Comparison of ENCODE assay signal across 9 cellular contexts in the genomic region with DNA sequence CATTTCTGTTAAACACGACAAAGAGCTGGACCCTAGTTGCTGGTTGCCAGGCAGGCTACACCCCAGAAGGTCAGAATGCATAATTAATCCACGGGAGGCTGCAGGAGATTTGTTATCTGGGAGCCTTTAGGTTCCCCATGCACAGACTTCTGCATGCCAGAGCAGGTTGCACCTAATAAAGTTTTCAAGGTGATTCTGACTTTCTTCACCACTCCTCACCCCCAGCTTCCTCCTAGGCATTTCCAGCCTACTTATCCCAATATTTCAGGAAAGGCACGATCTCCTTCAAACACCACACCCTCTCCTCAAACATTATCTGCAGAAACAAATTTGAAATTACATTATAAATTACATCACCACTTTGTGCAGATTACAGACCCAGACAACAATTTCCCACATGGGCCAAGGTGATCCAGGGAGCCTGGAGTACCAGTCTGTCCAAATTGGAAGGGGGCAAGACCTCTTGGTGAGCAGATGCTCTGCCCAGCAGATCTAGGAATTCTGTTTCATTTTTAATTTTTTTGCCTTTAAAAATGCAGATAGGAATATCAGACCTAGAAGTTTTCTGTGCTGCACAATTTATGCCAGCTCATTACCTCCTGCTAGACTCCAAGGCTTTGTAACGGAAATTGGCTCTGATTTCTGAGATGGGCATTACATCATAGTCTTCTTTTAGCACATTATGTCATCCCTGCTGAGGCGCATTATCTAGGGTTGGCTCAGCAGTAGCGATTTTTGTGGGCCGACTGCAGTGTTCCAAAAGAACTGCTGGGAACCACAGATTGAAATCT.
DNase-seq lines count a peak whose midpoint lies in the region; ATAC-seq and TF ChIP-seq lines count a peak whose summit lies in the region.
"Had no signal": no experiment of that assay in that cellular context is flagged by ENCODE, and none has a peak within 500 bp of the region (broad histone marks: within the 10 kb centered on the region; RNA-seq: fewer than 3 reads in every experiment).

No MANE protein-coding gene starts in this region.

- H3K27ac ChIP-seq in caudate nucleus (ENCODE audit: low read depth, low read length) (peak overlapping the region; percentile 95), left lung (no peak overlapping the region), aorta (ENCODE audit: low read depth in 1 of 2, low read length in 2 of 2) (no peak overlapping the region)

- TF ChIP-seq CTCF in left lung (IDR thresholded peaks at IDR 0.05), result no peak

- H3K9me3 ChIP-seq in left lung (no peaks in the 10 kb centered on the region), aorta (ENCODE audit: control insufficient read depth, low read length) (no peaks in the 10 kb centered on the region)

- DNase-seq in Right ventricle myocardium inferior (ENCODE audit: missing footprints) (no peak), cardiac septum (ENCODE audit: low spot score) (no peak), caudate nucleus (lab: John Stamatoyannopoulos, UW) (peak in 49 of 61 donors; percentile 10 to 91 (median 54)), left lung (no peak), aorta (peak in 1 of 2 donors; percentile 53), DMS153 (lab: John Stamatoyannopoulos, UW) (no peak)

- 20 to 21% methylated on average over 7 of the region's 7 CpGs for WGBS in aorta, 2 donors

- H3K36me3 ChIP-seq in left lung (no peaks in the 10 kb centered on the region), aorta (ENCODE audit: control insufficient read depth in 1 of 2, insufficient read depth in 2 of 2, low read length in 1 of 2) (no peaks in the 10 kb centered on the region)

- peaks cover 5 to 7% of the 10 kb centered on the region in 2 donors for H3K4me1 ChIP-seq in left lung
- H3K4me1 ChIP-seq in aorta (ENCODE audit: control insufficient read depth in 1 of 2, insufficient read depth in 2 of 2, low read length in 2 of 2), result no peaks in the 10 kb centered on the region

- intact Hi-C loops in Right ventricle myocardium inferior (cut with DNase I) (no loop called here), cardiac septum (cut with DNase I) (loop anchor here (2.0 kb wide), 1 partner anchor 442 kb away; no protein-coding TSS in a partner anchor), left lung (cut with DNase I) (no loop called here), aorta (cut with DNase I) (loop anchor here in 1 of 2 donors (10.0 kb wide), 1 partner anchor 1836 kb away; no protein-coding TSS in a partner anchor)

- ATAC-seq in Right ventricle myocardium inferior (peak; percentile 87), left lung (peak; percentile 62), aorta (ENCODE audit: low FRiP score) (peak; percentile 88), HG03108 (IDR thresholded peaks at IDR 0.05; ENCODE audit: unreplicated experiment) (no peak), HG03095 (IDR thresholded peaks at IDR 0.05; ENCODE audit: unreplicated experiment) (no peak)
- ATAC-seq: activated naive CD4-positive, alpha-beta T cell treated with anti-CD3 and anti-CD28 coated beads, Interleukin-2, amount 50 U/mL, for 72 hours had no signal

- H3K4me3 ChIP-seq in left lung, result no peak overlapping the region
- no peak overlapping the region for H3K4me3 ChIP-seq in aorta (ENCODE audit: low read length in 2 of 2)

- H3K27me3 ChIP-seq in left lung, result no peaks in the 10 kb centered on the region
- H3K27me3 ChIP-seq in aorta (ENCODE audit: control insufficient read depth in 1 of 2, insufficient read depth in 2 of 2, low read length in 1 of 2), result no peaks in the 10 kb centered on the region

Comparison
In these comparisons a context has a peak if more than half of its experiments do, and no peak if none do; other contexts are left out.
1. ATAC-seq: peak in Right ventricle myocardium inferior (single experiment), left lung (single experiment) and aorta (single experiment); none in HG03108 (single experiment) and HG03095 (single experiment).
2. DNase-seq: peak in caudate nucleus (49 of 61); none in Right ventricle myocardium inferior (single experiment), cardiac septum (single experiment), left lung (0 of 2) and DMS153 (single experiment).